ENCODE assay signal across 8 cellular contexts in the genomic region with DNA sequence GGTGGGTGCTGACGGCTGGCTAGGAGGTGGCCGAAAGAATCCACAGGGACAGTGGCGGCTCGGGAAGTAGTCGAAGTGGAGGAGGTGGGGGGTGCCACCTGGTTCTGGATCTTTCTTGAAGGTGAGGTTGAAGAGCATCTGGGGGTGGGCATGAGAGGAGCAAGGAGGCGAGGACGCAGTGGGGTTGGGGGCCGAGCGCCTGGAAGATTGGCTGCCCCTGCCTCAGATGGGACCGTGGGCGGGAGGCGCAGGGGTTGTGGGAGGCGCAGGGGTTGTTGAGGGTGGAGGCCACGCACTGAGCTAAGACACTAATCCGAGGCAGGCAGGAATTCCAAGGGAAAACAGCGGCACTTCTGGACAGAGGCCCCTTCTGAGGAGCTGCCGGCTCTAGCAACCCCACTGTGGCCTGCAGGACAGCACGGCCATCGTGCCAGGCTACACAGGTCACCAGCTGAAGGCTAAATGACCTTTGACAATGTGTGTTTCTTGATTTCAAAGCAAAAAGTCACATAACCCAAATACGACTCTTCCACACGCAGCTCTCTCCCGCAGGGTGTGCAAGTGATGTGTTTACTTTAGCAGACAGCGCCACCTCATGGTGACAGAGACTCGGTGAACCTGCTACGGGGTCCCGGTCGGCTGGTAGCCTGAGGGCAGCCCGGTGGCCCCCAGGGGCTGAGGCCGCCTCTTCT. TPM values are rescaled to one million over a fixed set of nuclear protein-coding genes. Genes with fewer than 3 reads are reported as not detected.
DNase-seq lines count a peak whose midpoint lies in the region; ATAC-seq, FAIRE-seq and TF ChIP-seq lines count a peak whose summit lies in the region.

No MANE protein-coding gene starts in this region.

- H3K9me3 ChIP-seq in A549 = no peaks in the 10 kb centered on the region
- H3K9me3 ChIP-seq in lung (ENCODE audit: control insufficient read depth in 2 of 2, insufficient read depth in 1 of 2, low read length in 1 of 2) = no peaks in the 10 kb centered on the region

- H3K27ac ChIP-seq in A549 (no peak overlapping the region), dorsolateral prefrontal cortex (no peak overlapping the region), lung (ENCODE audit: low read depth in 1 of 2, low read length in 1 of 2) (no peak overlapping the region)

- TF ChIP-seq RAD21 in A549 (conservative IDR thresholded peaks at IDR 0.05 in 1 of 2, IDR thresholded peaks at IDR 0.05 in 1 of 2) = peak; percentile 50 to 65

- peaks cover 0 to 5% of the 10 kb centered on the region in 2 donors for H3K36me3 ChIP-seq in lung (ENCODE audit: control insufficient read depth in 2 of 2, insufficient read depth in 2 of 2, low read length in 2 of 2)

- H3K4me2 ChIP-seq in A549 = no peak overlapping the region

- TF ChIP-seq EP300 in A549 (IDR thresholded peaks at IDR 0.05) = no peak

- FAIRE-seq in A549 (lab: Jason Lieb, UNC) = no peak

- 66% methylated on average over 24 of the region's 29 CpGs for WGBS in A549 (ENCODE audit: missing lambda C conversion rate)
- WGBS in lung, 2 donors = 56 to 59% methylated on average over 29 of the region's 29 CpGs

- H3K4me1 ChIP-seq in A549 (no peaks in the 10 kb centered on the region), lung (ENCODE audit: control insufficient read depth in 2 of 2, insufficient read depth in 2 of 2, low read length in 2 of 2) (peaks cover 0 to 7% of the 10 kb centered on the region in 2 donors)

- intact Hi-C loops in dorsolateral prefrontal cortex (cut with DNase I) = loop anchor here (1.0 to 10.0 kb wide), 4 partner anchors 33 to 250 kb away; partner anchors contain the start of gene NRTN (in 1 of the 2)

- ATAC-seq in A549 (peak; percentile 83 to 96), lung (ENCODE audit: insufficient read depth, low FRiP score) (no peak)

- TF ChIP-seq POLR2A in A549 (IDR thresholded peaks at IDR 0.05; ENCODE audit: low read length) = no peak

- no peaks in the 10 kb centered on the region for H3K27me3 ChIP-seq in dorsolateral prefrontal cortex
- H3K27me3 ChIP-seq in lung (ENCODE audit: control insufficient read depth, insufficient read depth) = no peaks in the 10 kb centered on the region

- peak; percentile 55 for TF ChIP-seq CTCF in A549 (IDR thresholded peaks at IDR 0.05)
- peak; percentile 55 to 91 (median 82) for TF ChIP-seq CTCF in dorsolateral prefrontal cortex (IDR thresholded peaks at IDR 0.05 in 54 of 56, conservative IDR thresholded peaks at IDR 0.05 in 2 of 56; ENCODE audit: low read depth in 1 of 56, partially characterized antibody in 56 of 56)
- peak; percentile 69 for TF ChIP-seq CTCF in lung (IDR thresholded peaks at IDR 0.05; ENCODE audit: control extremely low read depth, extremely low read depth)

- DNase-seq in A549 (ENCODE audit: low read depth in 1 of 2, low spot score in 1 of 2) (peak; percentile 55 to 66), GM19240 (ENCODE audit: insufficient read length, low spot score) (peak; percentile 70), NCI-H524 (lab: John Stamatoyannopoulos, UW) (peak; percentile 72 to 86), dorsolateral prefrontal cortex (peak; percentile 62 to 85 (median 68)), lung (ENCODE audit: low spot score) (peak; percentile 66), mesenteric fat pad (ENCODE audit: low spot score) (no peak)
- peak; percentile 56 to 79 for DNase-seq in activated CD4-positive, alpha-beta T cell treated with anti-CD3 and anti-CD28 coated beads, Interleukin-2, amount 50 U/mL, for 24 hours (ENCODE audit: low read depth in 1 of 2, low spot score in 1 of 2)
- peak; percentile 63 for DNase-seq in stimulated activated CD8-positive, alpha-beta memory T cell treated with anti-CD3 and anti-CD28 coated beads, Interleukin-12 subunit alpha, Interleukin-12 subunit beta, amount 100 ng/mL, for 1 hour (ENCODE audit: low read depth)

- POLR2A ChIA-PET in A549 (lab: Yijun Ruan, JAX) = no interaction called here

- CTCF ChIA-PET in A549 (lab: Yijun Ruan, JAX) = interaction anchor here (0.8 to 2.4 kb wide), 29 partner anchors 8 to 332 kb away, joined by 3 to 41 read pairs (median 4); partner anchors contain the start of genes NDUFA11, NRTN and RANBP3

- H3K4me3 ChIP-seq in A549 (no peak overlapping the region), dorsolateral prefrontal cortex (peak overlapping the region in 3 of 59 donors; percentile 8 to 15 (median 15)), lung (no peak overlapping the region)

TF ChIP-seq in A549, 52 proteins besides CTCF, POLR2A, EP300 and RAD21:
- peak; percentile 50; the same call in 1 of the 3 replicates for TF ChIP-seq SMC3 (IDR thresholded peaks at IDR 0.05)
- no peak for TF ChIP-seq RCOR1 (IDR thresholded peaks at IDR 0.05; ENCODE audit: low read depth, low read length)

RNA-seq across cellular contexts. Expression of gene RANBP3, which starts 44.1 kb away (rescaled TPM):
- polyA plus RNA-seq in A549 (2011; rRNA removed) (39.2 and 43.3 TPM in 2 replicates), A549 (2017; fragmentation: RNase III; extraction: RNeasy Plus Mini Kit Qiagen cat#74134 plus additional on column Dnase treatment) (48.0 to 54.7 TPM (median 53.5 TPM) in 3 replicates), lung (10 to 100 TPM; 33.6 to 49.4 TPM)
- 89.0 and 96.0 TPM in 2 replicates for polyA plus RNA-seq in A549 (2012; cell fraction: cytosol; rRNA removed)
- polyA plus RNA-seq in A549 (2012; cell fraction: nucleus; rRNA removed) = 108 and 164 TPM in 2 replicates
- polyA minus RNA-seq in A549 (2011; rRNA and poly(A)+ RNA removed) = 37.9 and 48.2 TPM in 2 replicates
- total RNA-seq in dorsolateral prefrontal cortex (100 to 1,000 TPM in 31 of 120 experiments, 10 to 100 TPM in 89; 71.9 to 120 (median 93.1) TPM), lung (10 to 100 TPM; 60.4 to 67.7 TPM), mesenteric fat pad (56.7 TPM)
